Comparison of ENCODE assay signal across 3 cellular contexts in genomic region chr16:13911871-13912270, GRCh38.
TF ChIP-seq lines count a peak whose summit lies in the region.

No MANE protein-coding gene starts in this region.

TF ChIP-seq in A549, 52 proteins besides CTCF, POLR2A, EP300 and RAD21:
- TF ChIP-seq KDM1A (IDR thresholded peaks at IDR 0.05; ENCODE audit: low read depth) (peak; percentile 78; the same call in 1 of the 2 replicates), CBX2 (IDR thresholded peaks at IDR 0.05; ENCODE audit: borderline replicate concordance, low read depth) (no peak)

TF ChIP-seq in HCT116, 20 proteins besides CTCF, POLR2A, EP300 and RAD21:
- TF ChIP-seq POLR2AphosphoS5 (IDR thresholded peaks at IDR 0.05; ENCODE audit: low read depth, low read length) (no peak), CBX3 (IDR thresholded peaks at IDR 0.05; ENCODE audit: low read depth) (0 out of 2 replicates have a peak, but pooled peaks have one; percentile 31), SP1 (IDR thresholded peaks at IDR 0.05; ENCODE audit: low read depth) (no peak), YY1 (IDR thresholded peaks at IDR 0.05; ENCODE audit: extremely low read depth, insufficient replicate concordance, low read depth, low read length) (no peak), JUND (IDR thresholded peaks at IDR 0.05) (no peak)

TF ChIP-seq in H1, 55 proteins besides CTCF, POLR2A, EP300 and RAD21:
- TF ChIP-seq TAF1 (IDR thresholded peaks at IDR 0.05; ENCODE audit: low read depth, low read length) (no peak), NANOG (IDR thresholded peaks at IDR 0.05; ENCODE audit: insufficient read depth, low read depth, low read length, poor library complexity, severe bottlenecking) (no peak), CREB1 (IDR thresholded peaks at IDR 0.05) (no peak), CBX5 (IDR thresholded peaks at IDR 0.05; ENCODE audit: low read depth, low read length) (no peak), PHF8 (conservative IDR thresholded peaks at IDR 0.05; ENCODE audit: low read depth, low read length) (no peak), CHD2 (IDR thresholded peaks at IDR 0.05; ENCODE audit: low read length) (no peak), KDM1A (IDR thresholded peaks at IDR 0.05; ENCODE audit: borderline replicate concordance, low read length) (peak; percentile 87; the same call in 1 of the 2 replicates)
TF ChIP-seq in H1: peak in this region for 1.
